ENCODE assay signal across 11 cellular contexts in genomic region chr11:112255075-112255739, GRCh38. TPM values are rescaled to one million over a fixed set of nuclear protein-coding genes. Genes with fewer than 3 reads are reported as not detected.
DNase-seq lines count a peak whose midpoint lies in the region; ATAC-seq and TF ChIP-seq lines count a peak whose summit lies in the region.
"Had no signal": no experiment of that assay in that cellular context is flagged by ENCODE, and none has a peak within 500 bp of the region (broad histone marks: within the 10 kb centered on the region; RNA-seq: fewer than 3 reads in every experiment).

No MANE protein-coding gene starts in this region.

- intact Hi-C loops in body of pancreas (cut with DNase I) = no loop called here
- intact Hi-C loops in right lobe of liver (cut with DNase I) = no loop called here
- intact Hi-C loops in spleen (cut with DNase I; ENCODE audit: low total_unique reads) = no loop called here

- no peaks in the 10 kb centered on the region for H3K27me3 ChIP-seq in DND-41 (ENCODE audit: insufficient read depth, low read length, poor library complexity)
- H3K27me3 ChIP-seq in body of pancreas = no peaks in the 10 kb centered on the region
- H3K27me3 ChIP-seq in right lobe of liver = no peaks in the 10 kb centered on the region
- no peaks in the 10 kb centered on the region for H3K27me3 ChIP-seq in spleen (replicated peaks in 1 of 7)

- no peaks in the 10 kb centered on the region for H3K4me1 ChIP-seq in DND-41 (ENCODE audit: insufficient read depth, low read length)
- no peaks in the 10 kb centered on the region for H3K4me1 ChIP-seq in body of pancreas
- no peaks in the 10 kb centered on the region for H3K4me1 ChIP-seq in right lobe of liver
- no peaks in the 10 kb centered on the region for H3K4me1 ChIP-seq in spleen

- H3K36me3 ChIP-seq in DND-41 (ENCODE audit: insufficient read depth, low read length) (no peaks in the 10 kb centered on the region), body of pancreas (replicated peaks in 1 of 2; ENCODE audit: insufficient read depth in 1 of 2, low read depth in 2 of 2) (no peaks in the 10 kb centered on the region), right lobe of liver (no peaks in the 10 kb centered on the region), spleen (no peaks in the 10 kb centered on the region)

- TF ChIP-seq CTCF in DND-41 (IDR thresholded peaks at IDR 0.05; ENCODE audit: borderline replicate concordance, extremely low read depth, low read length, poor library complexity, severe bottlenecking) (no peak), body of pancreas (IDR thresholded peaks at IDR 0.05) (no peak), right lobe of liver (IDR thresholded peaks at IDR 0.05) (no peak), spleen (IDR thresholded peaks at IDR 0.05 in 8 of 11, conservative IDR thresholded peaks at IDR 0.05 in 3 of 11) (no peak)

- no peak overlapping the region for H3K27ac ChIP-seq in DND-41 (ENCODE audit: low read length)
- no peak overlapping the region for H3K27ac ChIP-seq in body of pancreas
- H3K27ac ChIP-seq in right lobe of liver = no peak overlapping the region
- H3K27ac ChIP-seq in spleen = no peak overlapping the region

- H3K79me2 ChIP-seq in DND-41 (ENCODE audit: insufficient read depth, low read length) = no peaks in the 10 kb centered on the region

- 0 out of 3 replicates have a peak, but pooled peaks have one; percentile 40 for ATAC-seq in DND-41 (ENCODE audit: insufficient read depth, low read depth)
- ATAC-seq in body of pancreas = peak; percentile 42
- peak; percentile 26 to 88 (median 46) for ATAC-seq in right lobe of liver
- ATAC-seq in HG03039 (IDR thresholded peaks at IDR 0.05; ENCODE audit: unreplicated experiment) = no peak
- ATAC-seq: HCT116 had no signal

- H3K4me3 ChIP-seq in DND-41 (ENCODE audit: low read depth in 1 of 2, low read length in 2 of 2) = no peak overlapping the region
- H3K4me3 ChIP-seq in body of pancreas = no peak overlapping the region
- H3K4me3 ChIP-seq in right lobe of liver = no peak overlapping the region
- no peak overlapping the region for H3K4me3 ChIP-seq in spleen

- WGBS in body of pancreas, 2 donors = 44 to 56% methylated on average over 15 of the region's 15 CpGs
- 32% methylated on average over 13 of the region's 15 CpGs for WGBS in right lobe of liver (ENCODE audit: insufficient coverage, low coverage, low lambda C conversion rate, missing lambda C conversion rate)
- 39 to 46% (median 44%) methylated on average over 15 of the region's 15 CpGs for WGBS in spleen, 5 donors

- no peak overlapping the region for H3K4me2 ChIP-seq in DND-41 (ENCODE audit: insufficient read depth, low read length)

- no peak overlapping the region for H2AFZ ChIP-seq in DND-41 (ENCODE audit: low read depth, low read length)

- H3K9me3 ChIP-seq in DND-41 (ENCODE audit: insufficient read depth, low read length, severe bottlenecking) (no peaks in the 10 kb centered on the region), body of pancreas (no peaks in the 10 kb centered on the region), right lobe of liver (no peaks in the 10 kb centered on the region), spleen (no peaks in the 10 kb centered on the region)

- CTCF ChIA-PET in HEK293T (lab: Yijun Ruan, JAX) = no interaction called here

- no peak for TF ChIP-seq POLR2A in body of pancreas (IDR thresholded peaks at IDR 0.05)
- TF ChIP-seq POLR2A in right lobe of liver (IDR thresholded peaks at IDR 0.05) = no peak
- no peak for TF ChIP-seq POLR2A in spleen (IDR thresholded peaks at IDR 0.05)

- H3K9ac ChIP-seq in DND-41 (ENCODE audit: low read depth, low read length) = no peak overlapping the region

- in situ Hi-C loops in ACHN (cut with HindIII; ENCODE audit: low pct_ligation_motif_present, low pct_unique_long_range_greater_than_20kb, low sequenced_read_pairs) = no loop called here

- DNase-seq in DND-41 (no peak), NCI-H146 (lab: John Stamatoyannopoulos, UW) (peak; percentile 32), body of pancreas (peak in 3 of 4 donors; percentile 20 to 44 (median 23)), right lobe of liver (peak in 1 of 3 donors; percentile 25), ACHN (no peak), spleen (no peak), HEK293T (ENCODE audit: extremely low spot score) (no peak)

- no peaks in the 10 kb centered on the region; the same call in 1 of the 2 replicates for H4K20me1 ChIP-seq in DND-41 (ENCODE audit: insufficient read depth, low read length)

- POLR2A ChIA-PET in HEK293T (lab: Yijun Ruan, JAX) = no interaction called here

TF ChIP-seq in HEK293T, 16 proteins besides CTCF, POLR2A, EP300 and RAD21:
- no peak for TF ChIP-seq BHLHE40 (IDR thresholded peaks at IDR 0.05; ENCODE audit: borderline replicate concordance)
- TF ChIP-seq CTBP1 (IDR thresholded peaks at IDR 0.05; ENCODE audit: borderline replicate concordance) = no peak
- TF ChIP-seq FOXA1 (IDR thresholded peaks at IDR 0.05) = no peak
- TF ChIP-seq SUZ12 (IDR thresholded peaks at IDR 0.05) = no peak
- no peak for TF ChIP-seq ARNT (IDR thresholded peaks at IDR 0.05)
- TF ChIP-seq FOXM1 (IDR thresholded peaks at IDR 0.05; ENCODE audit: borderline replicate concordance) = no peak
- no peak for TF ChIP-seq SP1 (IDR thresholded peaks at IDR 0.05)
- TF ChIP-seq L3MBTL2 (conservative IDR thresholded peaks at IDR 0.05) = no peak
- TF ChIP-seq PKNOX1 (IDR thresholded peaks at IDR 0.05) = no peak
- TF ChIP-seq ELF4 (IDR thresholded peaks at IDR 0.05) = no peak
- TF ChIP-seq FOXK2 (IDR thresholded peaks at IDR 0.05) = no peak
- no peak for TF ChIP-seq NFRKB (IDR thresholded peaks at IDR 0.05)
- no peak for TF ChIP-seq HDGF (IDR thresholded peaks at IDR 0.05; ENCODE audit: borderline replicate concordance)
- no peak for TF ChIP-seq ZNF384 (IDR thresholded peaks at IDR 0.05)
- TF ChIP-seq TARDBP (IDR thresholded peaks at IDR 0.05) = no peak
- TF ChIP-seq LEF1 (IDR thresholded peaks at IDR 0.05; ENCODE audit: borderline replicate concordance) = no peak

RNA-seq across cellular contexts. Expression of gene PLET1, which starts 5.5 kb away (rescaled TPM):
- total RNA-seq in body of pancreas (not detected), right lobe of liver (not detected), spleen (not detected)
- polyA plus RNA-seq in spleen = not detected
- total RNA-seq: activated T-helper 17 cell treated with anti-CD3 and anti-CD28 coated beads, Interleukin-2, amount 50 U/mL, for 72 hours; osteocyte had no signal

RNA-seq across cellular contexts. Expression of gene PTS, which starts 29.0 kb away (rescaled TPM):
- total RNA-seq in body of pancreas = 10 to 100 TPM; 20.1 to 25.7 TPM
- 10 to 100 TPM; 37.8 to 66.9 (median 55.4) TPM for total RNA-seq in right lobe of liver
- total RNA-seq in spleen = 10 to 100 TPM; 19.5 to 31.8 (median 23.7) TPM
- 10 to 100 TPM; 19.5 to 23.0 (median 22.4) TPM for polyA plus RNA-seq in spleen

Comparison
In these comparisons a context has a peak if more than half of its experiments do, and no peak if none do; other contexts are left out.
1. DNase-seq: peak in NCI-H146 (single experiment) and body of pancreas (3 of 4); none in DND-41 (single experiment), ACHN (single experiment), spleen (single experiment) and HEK293T (single experiment).